ENCODE assay signal across 2 cellular contexts in the genomic region with DNA sequence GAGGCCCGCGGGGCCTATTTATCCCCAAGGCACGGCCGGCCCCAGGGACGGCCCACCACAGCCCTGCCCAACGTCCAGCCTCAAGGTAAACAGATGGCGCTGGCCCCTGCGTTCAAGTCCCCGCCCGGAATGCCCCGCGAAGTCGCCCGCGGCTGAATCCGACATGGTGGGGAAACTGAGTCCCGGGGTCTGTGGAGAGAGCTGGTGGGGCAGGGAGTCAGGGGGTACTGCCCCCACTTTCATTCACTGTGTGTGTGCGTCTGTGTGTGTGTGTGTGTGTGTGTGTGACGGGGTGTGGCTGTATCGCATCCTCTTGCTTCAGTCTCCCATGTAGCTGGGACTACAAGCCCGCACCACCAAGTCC.
TF ChIP-seq lines count a peak whose summit lies in the region.

No MANE protein-coding gene starts in this region.

TF ChIP-seq in SK-N-SH, 30 proteins besides CTCF, POLR2A, EP300 and RAD21 (continued from another document):
- TF ChIP-seq, protein P1, sequence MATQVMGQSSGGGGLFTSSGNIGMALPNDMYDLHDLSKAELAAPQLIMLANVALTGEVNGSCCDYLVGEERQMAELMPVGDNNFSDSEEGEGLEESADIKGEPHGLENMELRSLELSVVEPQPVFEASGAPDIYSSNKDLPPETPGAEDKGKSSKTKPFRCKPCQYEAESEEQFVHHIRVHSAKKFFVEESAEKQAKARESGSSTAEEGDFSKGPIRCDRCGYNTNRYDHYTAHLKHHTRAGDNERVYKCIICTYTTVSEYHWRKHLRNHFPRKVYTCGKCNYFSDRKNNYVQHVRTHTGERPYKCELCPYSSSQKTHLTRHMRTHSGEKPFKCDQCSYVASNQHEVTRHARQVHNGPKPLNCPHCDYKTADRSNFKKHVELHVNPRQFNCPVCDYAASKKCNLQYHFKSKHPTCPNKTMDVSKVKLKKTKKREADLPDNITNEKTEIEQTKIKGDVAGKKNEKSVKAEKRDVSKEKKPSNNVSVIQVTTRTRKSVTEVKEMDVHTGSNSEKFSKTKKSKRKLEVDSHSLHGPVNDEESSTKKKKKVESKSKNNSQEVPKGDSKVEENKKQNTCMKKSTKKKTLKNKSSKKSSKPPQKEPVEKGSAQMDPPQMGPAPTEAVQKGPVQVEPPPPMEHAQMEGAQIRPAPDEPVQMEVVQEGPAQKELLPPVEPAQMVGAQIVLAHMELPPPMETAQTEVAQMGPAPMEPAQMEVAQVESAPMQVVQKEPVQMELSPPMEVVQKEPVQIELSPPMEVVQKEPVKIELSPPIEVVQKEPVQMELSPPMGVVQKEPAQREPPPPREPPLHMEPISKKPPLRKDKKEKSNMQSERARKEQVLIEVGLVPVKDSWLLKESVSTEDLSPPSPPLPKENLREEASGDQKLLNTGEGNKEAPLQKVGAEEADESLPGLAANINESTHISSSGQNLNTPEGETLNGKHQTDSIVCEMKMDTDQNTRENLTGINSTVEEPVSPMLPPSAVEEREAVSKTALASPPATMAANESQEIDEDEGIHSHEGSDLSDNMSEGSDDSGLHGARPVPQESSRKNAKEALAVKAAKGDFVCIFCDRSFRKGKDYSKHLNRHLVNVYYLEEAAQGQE (IDR thresholded peaks at IDR 0.05; ENCODE audit: low read depth, low read length) = no peak
- TF ChIP-seq FOXM1 (IDR thresholded peaks at IDR 0.05; ENCODE audit: low read depth) = no peak
- TF ChIP-seq RCOR1 (IDR thresholded peaks at IDR 0.05; ENCODE audit: low read length) = no peak
- TF ChIP-seq GATA2 (CRISPR knock-in tag; IDR thresholded peaks at IDR 0.05) = no peak
- TF ChIP-seq, protein P2, sequence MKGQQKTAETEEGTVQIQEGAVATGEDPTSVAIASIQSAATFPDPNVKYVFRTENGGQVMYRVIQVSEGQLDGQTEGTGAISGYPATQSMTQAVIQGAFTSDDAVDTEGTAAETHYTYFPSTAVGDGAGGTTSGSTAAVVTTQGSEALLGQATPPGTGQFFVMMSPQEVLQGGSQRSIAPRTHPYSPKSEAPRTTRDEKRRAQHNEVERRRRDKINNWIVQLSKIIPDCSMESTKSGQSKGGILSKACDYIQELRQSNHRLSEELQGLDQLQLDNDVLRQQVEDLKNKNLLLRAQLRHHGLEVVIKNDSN (IDR thresholded peaks at IDR 0.05; ENCODE audit: borderline replicate concordance, low read depth) = no peak
- no peak for TF ChIP-seq POLR2AphosphoS5 (IDR thresholded peaks at IDR 0.05; ENCODE audit: low read depth, low read length)

TF ChIP-seq in SK-N-SH treated with all-trans-retinoic acid at 6 μM for 48 hours, 23 proteins besides CTCF, POLR2A, EP300 and RAD21 (continued from another document):
- no peak for TF ChIP-seq BACH2 (CRISPR knock-in tag; IDR thresholded peaks at IDR 0.05; ENCODE audit: borderline replicate concordance)
- no peak for TF ChIP-seq TCF4 (CRISPR knock-in tag; IDR thresholded peaks at IDR 0.05; ENCODE audit: borderline replicate concordance)
- TF ChIP-seq TOX (CRISPR knock-in tag; IDR thresholded peaks at IDR 0.05; ENCODE audit: borderline replicate concordance) = no peak
- TF ChIP-seq ZFP30 (CRISPR knock-in tag; IDR thresholded peaks at IDR 0.05) = no peak
- no peak for TF ChIP-seq ZNF565 (CRISPR knock-in tag; conservative IDR thresholded peaks at IDR 0.05; ENCODE audit: low read depth)
- TF ChIP-seq, protein P3, sequence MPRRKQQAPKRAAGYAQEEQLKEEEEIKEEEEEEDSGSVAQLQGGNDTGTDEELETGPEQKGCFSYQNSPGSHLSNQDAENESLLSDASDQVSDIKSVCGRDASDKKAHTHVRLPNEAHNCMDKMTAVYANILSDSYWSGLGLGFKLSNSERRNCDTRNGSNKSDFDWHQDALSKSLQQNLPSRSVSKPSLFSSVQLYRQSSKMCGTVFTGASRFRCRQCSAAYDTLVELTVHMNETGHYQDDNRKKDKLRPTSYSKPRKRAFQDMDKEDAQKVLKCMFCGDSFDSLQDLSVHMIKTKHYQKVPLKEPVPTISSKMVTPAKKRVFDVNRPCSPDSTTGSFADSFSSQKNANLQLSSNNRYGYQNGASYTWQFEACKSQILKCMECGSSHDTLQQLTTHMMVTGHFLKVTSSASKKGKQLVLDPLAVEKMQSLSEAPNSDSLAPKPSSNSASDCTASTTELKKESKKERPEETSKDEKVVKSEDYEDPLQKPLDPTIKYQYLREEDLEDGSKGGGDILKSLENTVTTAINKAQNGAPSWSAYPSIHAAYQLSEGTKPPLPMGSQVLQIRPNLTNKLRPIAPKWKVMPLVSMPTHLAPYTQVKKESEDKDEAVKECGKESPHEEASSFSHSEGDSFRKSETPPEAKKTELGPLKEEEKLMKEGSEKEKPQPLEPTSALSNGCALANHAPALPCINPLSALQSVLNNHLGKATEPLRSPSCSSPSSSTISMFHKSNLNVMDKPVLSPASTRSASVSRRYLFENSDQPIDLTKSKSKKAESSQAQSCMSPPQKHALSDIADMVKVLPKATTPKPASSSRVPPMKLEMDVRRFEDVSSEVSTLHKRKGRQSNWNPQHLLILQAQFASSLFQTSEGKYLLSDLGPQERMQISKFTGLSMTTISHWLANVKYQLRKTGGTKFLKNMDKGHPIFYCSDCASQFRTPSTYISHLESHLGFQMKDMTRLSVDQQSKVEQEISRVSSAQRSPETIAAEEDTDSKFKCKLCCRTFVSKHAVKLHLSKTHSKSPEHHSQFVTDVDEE (CRISPR knock-in tag; IDR thresholded peaks at IDR 0.05) = no peak
- no peak for TF ChIP-seq PPARA (CRISPR knock-in tag; IDR thresholded peaks at IDR 0.05; ENCODE audit: borderline replicate concordance)
- TF ChIP-seq SNAI2 (CRISPR knock-in tag; IDR thresholded peaks at IDR 0.05) = no peak
- TF ChIP-seq, protein P4, sequence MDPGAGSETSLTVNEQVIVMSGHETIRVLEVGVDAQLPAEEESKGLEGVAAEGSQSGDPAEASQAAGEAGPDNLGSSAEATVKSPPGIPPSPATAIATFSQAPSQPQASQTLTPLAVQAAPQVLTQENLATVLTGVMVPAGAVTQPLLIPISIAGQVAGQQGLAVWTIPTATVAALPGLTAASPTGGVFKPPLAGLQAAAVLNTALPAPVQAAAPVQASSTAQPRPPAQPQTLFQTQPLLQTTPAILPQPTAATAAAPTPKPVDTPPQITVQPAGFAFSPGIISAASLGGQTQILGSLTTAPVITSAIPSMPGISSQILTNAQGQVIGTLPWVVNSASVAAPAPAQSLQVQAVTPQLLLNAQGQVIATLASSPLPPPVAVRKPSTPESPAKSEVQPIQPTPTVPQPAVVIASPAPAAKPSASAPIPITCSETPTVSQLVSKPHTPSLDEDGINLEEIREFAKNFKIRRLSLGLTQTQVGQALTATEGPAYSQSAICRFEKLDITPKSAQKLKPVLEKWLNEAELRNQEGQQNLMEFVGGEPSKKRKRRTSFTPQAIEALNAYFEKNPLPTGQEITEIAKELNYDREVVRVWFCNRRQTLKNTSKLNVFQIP (CRISPR knock-in tag; IDR thresholded peaks at IDR 0.05; ENCODE audit: borderline replicate concordance, low read depth) = no peak
